ENCODE assay signal across 19 cellular contexts in genomic region chr15:81069356-81069755, GRCh38.
"Had no signal": no experiment of that assay in that cellular context is flagged by ENCODE, and none has a peak within 500 bp of the region (broad histone marks: within the 10 kb centered on the region; RNA-seq: fewer than 3 reads in every experiment).

No MANE protein-coding gene starts in this region.

- DNase-seq: activated B cell treated with CpG ODN at 0.5 μM for 24 hours; activated CD4-positive, alpha-beta T cell treated with anti-CD3 and anti-CD28 coated beads for 4 hours; activated CD4-positive, alpha-beta T cell treated with anti-CD3 and anti-CD28 coated beads, Interleukin-2, amount 50 U/mL, for 48 hours; activated effector memory CD4-positive, alpha-beta T cell treated with anti-CD3 and anti-CD28 coated beads, Interleukin-2, amount 50 U/mL, for 16 hours; activated naive CD4-positive, alpha-beta T cell treated with anti-CD3 and anti-CD28 coated beads, Interleukin-2, amount 50 U/mL, for 16 hours; activated naive CD8-positive, alpha-beta T cell treated with anti-CD3 and anti-CD28 coated beads, Interleukin-2, amount 50 U/mL, for 24 hours; cerebellar nuclear complex; cortex of kidney; foreskin fibroblast; left lung; midbrain; natural killer cell; spleen; stimulated activated CD4-positive, alpha-beta T cell treated with anti-CD3 and anti-CD28 coated beads, Interleukin-4, amount 100 ng/mL, for 4 hours; T-helper 9 cell; tibial artery had no signal

- H3K27me3 ChIP-seq: left lung, right atrium auricular region, spleen, tibial artery had no signal

- H3K36me3 Mint-ChIP-seq: natural killer cell had no signal

- H3K4me1 Mint-ChIP-seq: activated B cell treated with CpG ODN at 0.5 μM for 24 hours; activated naive CD8-positive, alpha-beta T cell treated with anti-CD3 and anti-CD28 coated beads, Interleukin-2, amount 50 U/mL, for 24 hours; natural killer cell had no signal

- H3K4me3 Mint-ChIP-seq: activated B cell treated with CpG ODN at 0.5 μM for 24 hours; activated naive CD8-positive, alpha-beta T cell treated with anti-CD3 and anti-CD28 coated beads, Interleukin-2, amount 50 U/mL, for 24 hours; natural killer cell; stimulated activated naive CD8-positive, alpha-beta T cell treated with anti-CD3 and anti-CD28 coated beads, Interleukin-15, Interleukin-2, amounts not matched to agents 100 ng/mL and 50 ng/mL, for 24 hours had no signal

- H3K4me3 ChIP-seq: left lung, prostate gland, right atrium auricular region, spleen, tibial artery had no signal

- H3K9me3 ChIP-seq: left lung, prostate gland, right atrium auricular region, spleen, tibial artery had no signal

- H3K4me1 ChIP-seq: left lung, prostate gland had no signal

- H3K27ac Mint-ChIP-seq: activated B cell treated with CpG ODN at 0.5 μM for 24 hours; activated naive CD8-positive, alpha-beta T cell treated with anti-CD3 and anti-CD28 coated beads, Interleukin-2, amount 50 U/mL, for 24 hours; natural killer cell; stimulated activated naive CD8-positive, alpha-beta T cell treated with anti-CD3 and anti-CD28 coated beads, Interleukin-15, Interleukin-2, amounts not matched to agents 100 ng/mL and 50 ng/mL, for 24 hours had no signal

- H3K36me3 ChIP-seq: left lung, prostate gland, right atrium auricular region, spleen, tibial artery had no signal

- H3K27ac ChIP-seq: left lung, prostate gland, right atrium auricular region, spleen, tibial artery had no signal

- ATAC-seq: activated naive CD8-positive, alpha-beta T cell treated with anti-CD3 and anti-CD28 coated beads, Interleukin-2, amount 50 U/mL, for 24 hours; left lung; natural killer cell had no signal
